Comparison of ENCODE assay signal across 18 cellular contexts in genomic region chr15:64333986-64334385, GRCh38. TPM values are rescaled to one million over a fixed set of nuclear protein-coding genes. Genes with fewer than 3 reads are reported as not detected.
DNase-seq lines count a peak whose midpoint lies in the region; ATAC-seq, FAIRE-seq and TF ChIP-seq lines count a peak whose summit lies in the region.
"Had no signal": no experiment of that assay in that cellular context is flagged by ENCODE, and none has a peak within 500 bp of the region (broad histone marks: within the 10 kb centered on the region; RNA-seq: fewer than 3 reads in every experiment).

No MANE protein-coding gene starts in this region.

- no peaks in the 10 kb centered on the region for H3K23me2 ChIP-seq in H1 (ENCODE audit: low read depth, low read length)

- H3K36me3 Mint-ChIP-seq in activated naive CD4-positive, alpha-beta T cell treated with anti-CD3 and anti-CD28 coated beads, Interleukin-2, amount 10 ng/mL, durations not matched to agents 7 days and 5 days, result peaks cover 7% of the 10 kb centered on the region
- peaks cover 8% of the 10 kb centered on the region for H3K36me3 Mint-ChIP-seq in T-cell

- TF ChIP-seq RAD21 in H1 (IDR thresholded peaks at IDR 0.05 in 1 of 2, conservative IDR thresholded peaks at IDR 0.05 in 1 of 2; ENCODE audit: low read depth in 2 of 2, low read length in 2 of 2), result no peak

- no peak overlapping the region for H3K4ac ChIP-seq in H1 (replicated peaks; ENCODE audit: insufficient read length, low read depth, low read length)

- no peak overlapping the region for H3K4me3 Mint-ChIP-seq in activated naive CD4-positive, alpha-beta T cell treated with anti-CD3 and anti-CD28 coated beads, Interleukin-2, amount 10 ng/mL, durations not matched to agents 7 days and 5 days
- no peak overlapping the region for H3K4me3 Mint-ChIP-seq in T-cell

- peak; percentile 62 for FAIRE-seq in H1 (lab: Jason Lieb, UNC)

- CTCF ChIA-PET in activated naive CD4-positive, alpha-beta T cell treated with anti-CD3 and anti-CD28 coated beads, Interleukin-2, amount 10 ng/mL, durations not matched to agents 7 days and 5 days (lab: Charles Lee), result no interaction called here
- CTCF ChIA-PET in T-cell (lab: Charles Lee), result no interaction called here
- CTCF ChIA-PET in H1 (lab: Charles Lee; ENCODE audit: partially characterized antibody), result interaction anchor here (0.8 to 1.8 kb wide), 10 partner anchors 8 to 263 kb away, joined by 3 to 8 read pairs (median 3); no protein-coding TSS in a partner anchor

- no peaks in the 10 kb centered on the region; a peak in 1 of 4 replicates for H3K9me3 ChIP-seq in H1 (ENCODE audit: insufficient read depth in 2 of 2, low read depth in 1 of 2, low read length in 1 of 2)
- no peaks in the 10 kb centered on the region for H3K9me3 ChIP-seq in skeletal muscle satellite cell (replicated peaks; ENCODE audit: low read length)
- H3K9me3 ChIP-seq in upper lobe of left lung, result no peaks in the 10 kb centered on the region
- H3K9me3 ChIP-seq: esophagus muscularis mucosa had no signal

- no peak overlapping the region for H3K14ac ChIP-seq in H1 (ENCODE audit: insufficient read length)

- WGBS in H1 (ENCODE audit: extremely low coverage in 1 of 2, insufficient coverage in 1 of 2, insufficient read length in 1 of 2, insufficient replicate concordance in 2 of 2, low coverage in 1 of 2, low lambda C conversion rate in 2 of 2, missing lambda C conversion rate in 1 of 2), 2 experiments, result 87% methylated on average over 3 of the region's 3 CpGs; no CpG with 5 or more reads in 1 of the 2 experiments
- 75 to 86% methylated on average over 3 of the region's 3 CpGs for WGBS in upper lobe of left lung, 2 donors

- H4K20me1 ChIP-seq in H1 (replicated peaks in 1 of 2; ENCODE audit: control insufficient read depth in 1 of 2, insufficient read depth in 2 of 2, low read length in 2 of 2), result no peaks in the 10 kb centered on the region

- H3K56ac ChIP-seq in H1 (replicated peaks; ENCODE audit: insufficient read length, low read depth, low read length), result no peak overlapping the region

- H3K4me1 ChIP-seq in H1 (replicated peaks in 1 of 4; ENCODE audit: control insufficient read depth in 3 of 4, insufficient read depth in 4 of 4, low read length in 3 of 4), result no peaks in the 10 kb centered on the region
- H3K4me1 ChIP-seq in skeletal muscle satellite cell (ENCODE audit: control insufficient read depth, insufficient read depth, low read length), result peaks cover 12% of the 10 kb centered on the region
- peaks cover 0 to 5% (median 0%) of the 10 kb centered on the region in 4 donors for H3K4me1 ChIP-seq in upper lobe of left lung

- no peak for DNase-seq in activated naive CD4-positive, alpha-beta T cell treated with anti-CD3 and anti-CD28 coated beads, Interleukin-2, amount 10 ng/mL, durations not matched to agents 7 days and 5 days
- DNase-seq in activated naive CD4-positive, alpha-beta T cell treated with Interleukin-2 at 50 U/mL for 16 hours, result no peak
- DNase-seq in T-cell, result no peak
- no peak for DNase-seq in H1 (ENCODE audit: low read depth in 1 of 2, low spot score in 2 of 2)
- DNase-seq in GM19238 (ENCODE audit: insufficient read length, low spot score), result no peak
- no peak for DNase-seq in upper lobe of left lung
- DNase-seq: brain microvascular endothelial cell, dermis blood vessel endothelial cell, kidney glomerular epithelial cell, midbrain, NCI-H1694, NCI-H446 treated with DMSO at 0.1 percent for 48 hours, SIG-M5, substantia nigra, T1000 had no signal

- H3K4me3 ChIP-seq in H1 (ENCODE audit: extremely low read depth in 1 of 4, insufficient read depth in 2 of 4, low read depth in 3 of 4, low read length in 4 of 4) (no peak overlapping the region), skeletal muscle satellite cell (ENCODE audit: low read length) (no peak overlapping the region), upper lobe of left lung (no peak overlapping the region)
- H3K4me3 ChIP-seq: esophagus muscularis mucosa had no signal

- ATAC-seq in T-cell (replicated peaks in 1 of 4) (no peak), GM18520 (IDR thresholded peaks at IDR 0.05; ENCODE audit: unreplicated experiment) (no peak), upper lobe of left lung (ENCODE audit: low FRiP score in 2 of 2) (no peak)

- H4K8ac ChIP-seq in H1 (ENCODE audit: extremely low read depth, insufficient read depth, low read length), result no peak overlapping the region

- no peak overlapping the region for H2BK20ac ChIP-seq in H1 (ENCODE audit: low read length)

- H3K27me3 ChIP-seq in H1 (replicated peaks in 1 of 4; ENCODE audit: control insufficient read depth in 3 of 4, extremely low read depth in 1 of 4, insufficient read depth in 3 of 4, low read length in 3 of 4), result no peaks in the 10 kb centered on the region
- H3K27me3 ChIP-seq in skeletal muscle satellite cell (ENCODE audit: control insufficient read depth, insufficient read depth, low read length), result no peaks in the 10 kb centered on the region
- H3K27me3 ChIP-seq in upper lobe of left lung, result no peaks in the 10 kb centered on the region
- H3K27me3 ChIP-seq: brain microvascular endothelial cell, esophagus muscularis mucosa had no signal

- H4K91ac ChIP-seq in H1 (replicated peaks; ENCODE audit: insufficient read length, low read length), result no peak overlapping the region

- H2AFZ ChIP-seq in H1 (ENCODE audit: low read length), result no peak overlapping the region

- H3K9ac ChIP-seq in H1 (replicated peaks in 1 of 4; ENCODE audit: extremely low read depth in 1 of 4, low read depth in 3 of 4, low read length in 3 of 4) (no peak overlapping the region), skeletal muscle satellite cell (ENCODE audit: low read depth, low read length) (no peak overlapping the region)

- no peaks in the 10 kb centered on the region for H3K79me1 ChIP-seq in H1 (ENCODE audit: low read depth, low read length)

- no peak overlapping the region for H2BK5ac ChIP-seq in H1 (ENCODE audit: low read depth, low read length)

- no peaks in the 10 kb centered on the region for H3K36me3 ChIP-seq in H1 (ENCODE audit: control insufficient read depth in 2 of 4, insufficient read depth in 4 of 4, low read length in 3 of 4)
- H3K36me3 ChIP-seq in skeletal muscle satellite cell (ENCODE audit: insufficient read depth, low read length), result no peaks in the 10 kb centered on the region
- H3K36me3 ChIP-seq in upper lobe of left lung, result no peaks in the 10 kb centered on the region
- H3K36me3 ChIP-seq: brain microvascular endothelial cell, esophagus muscularis mucosa had no signal

- no peak overlapping the region for H2BK12ac ChIP-seq in H1 (ENCODE audit: low read depth, low read length)

- no peak overlapping the region for H3K18ac ChIP-seq in H1 (ENCODE audit: extremely low read depth, low read length)

- H4K5ac ChIP-seq in H1 (ENCODE audit: insufficient read length, low read depth, low read length), result no peak overlapping the region

- peaks cover 24% of the 10 kb centered on the region for H3K4me1 Mint-ChIP-seq in activated naive CD4-positive, alpha-beta T cell treated with anti-CD3 and anti-CD28 coated beads, Interleukin-2, amount 10 ng/mL, durations not matched to agents 7 days and 5 days
- H3K4me1 Mint-ChIP-seq in T-cell, result peaks cover 27 to 33% (median 31%) of the 10 kb centered on the region in 3 donors

- TF ChIP-seq EP300 in H1 (IDR thresholded peaks at IDR 0.05; ENCODE audit: borderline replicate concordance in 1 of 2, low read depth in 2 of 2, low read length in 2 of 2) (no peak), upper lobe of left lung (IDR thresholded peaks at IDR 0.05) (no peak)

- H3K4me2 ChIP-seq in H1 (ENCODE audit: insufficient read depth in 1 of 2, low read depth in 2 of 2, low read length in 2 of 2) (no peak overlapping the region), skeletal muscle satellite cell (ENCODE audit: low read length) (peak overlapping the region; percentile 32)

- no peak overlapping the region for H2AK5ac ChIP-seq in H1 (ENCODE audit: low read depth, low read length)

- H2BK120ac ChIP-seq in H1 (replicated peaks; ENCODE audit: low read depth, low read length), result no peak overlapping the region

- no peak overlapping the region for H2BK15ac ChIP-seq in H1 (ENCODE audit: low read length)

- no peaks in the 10 kb centered on the region for H3K9me3 Mint-ChIP-seq in activated naive CD4-positive, alpha-beta T cell treated with anti-CD3 and anti-CD28 coated beads, Interleukin-2, amount 10 ng/mL, durations not matched to agents 7 days and 5 days
- no peaks in the 10 kb centered on the region for H3K9me3 Mint-ChIP-seq in T-cell

- H3K27ac ChIP-seq in H1 (ENCODE audit: low read depth, low read length), result no peak overlapping the region
- H3K27ac ChIP-seq in upper lobe of left lung, result no peak overlapping the region
- H3K27ac ChIP-seq: brain microvascular endothelial cell, esophagus muscularis mucosa had no signal

- H3K79me2 ChIP-seq in H1 (ENCODE audit: control insufficient read depth in 1 of 2, insufficient read depth in 2 of 2, low read length in 2 of 2), result peaks cover 0 to 7% of the 10 kb centered on the region in 2 experiments; a peak in 2 of 4 replicates

- H3K27me3 Mint-ChIP-seq in activated naive CD4-positive, alpha-beta T cell treated with anti-CD3 and anti-CD28 coated beads, Interleukin-2, amount 10 ng/mL, durations not matched to agents 7 days and 5 days, result no peaks in the 10 kb centered on the region
- no peaks in the 10 kb centered on the region for H3K27me3 Mint-ChIP-seq in T-cell

- no peak overlapping the region for H3K23ac ChIP-seq in H1 (ENCODE audit: insufficient read length)

- POLR2A ChIA-PET in T-cell (lab: Charles Lee), result interaction anchor here in 1 of 2 donors (0.5 to 0.7 kb wide), 2 partner anchors 67 to 458 kb away, joined by 4 to 8 read pairs; no protein-coding TSS in a partner anchor
- POLR2A ChIA-PET in H1 (lab: Charles Lee; ENCODE audit: partially characterized antibody), result interaction anchor here (1.2 to 1.3 kb wide), 3 partner anchors 9 to 22 kb away, joined by 4 read pairs; partner anchors contain the start of gene CSNK1G1

- H3K27ac Mint-ChIP-seq in activated naive CD4-positive, alpha-beta T cell treated with anti-CD3 and anti-CD28 coated beads, Interleukin-2, amount 10 ng/mL, durations not matched to agents 7 days and 5 days, result peak overlapping the region; percentile 33
- peak overlapping the region; percentile 76 to 88 for H3K27ac Mint-ChIP-seq in T-cell

- TF ChIP-seq POLR2A in H1 (IDR thresholded peaks at IDR 0.05; ENCODE audit: control extremely low read depth in 1 of 2, low read depth in 2 of 2, low read length in 2 of 2) (no peak), upper lobe of left lung (IDR thresholded peaks at IDR 0.05) (no peak)

- no peak for TF ChIP-seq CTCF in H1 (IDR thresholded peaks at IDR 0.05; ENCODE audit: control extremely low read depth in 1 of 3, insufficient read depth in 1 of 3, low read depth in 1 of 3, low read length in 3 of 3)
- TF ChIP-seq CTCF in upper lobe of left lung (IDR thresholded peaks at IDR 0.05), result no peak

RNA-seq across cellular contexts. Expression of gene CSNK1G1, which starts 22.0 kb away (rescaled TPM):
- total RNA-seq in T-cell (10 to 100 TPM; 22.3 to 25.6 (median 23.6) TPM), upper lobe of left lung (10 to 100 TPM; 14.8 to 49.6 (median 19.6) TPM)
- 12.9 and 13.5 TPM in 2 replicates for total RNA-seq in H1 (2021; fragmentation: NEBNext Ultra II Directional; extraction: Animal tissue kit (Norgen Biotek cat#: 25700))
- polyA plus RNA-seq in H1 (2011; rRNA removed), result 4.3 and 6.0 TPM in 2 replicates
- polyA plus RNA-seq in H1 (2011; cell fraction: cytosol; rRNA removed), result 5.6 TPM
- 4.5 TPM for polyA plus RNA-seq in H1 (2011; cell fraction: nucleus; rRNA removed)
- polyA plus RNA-seq in H1 (2012, experiment 1 of 2), result 5.9 to 9.9 TPM (median 8.6 TPM) in 4 replicates
- 1.2 TPM for polyA plus RNA-seq in H1 (2012, experiment 2 of 2)
- polyA plus RNA-seq in H1 (2013, experiment 1 of 2), result 5.7 TPM
- 6.1 TPM for polyA plus RNA-seq in H1 (2013, experiment 2 of 2)
- 39.4 and 44.4 TPM in 2 replicates for polyA minus RNA-seq in H1 (2011; rRNA and poly(A)+ RNA removed)
- 13.8 TPM for polyA minus RNA-seq in H1 (2011; cell fraction: cytosol; rRNA and poly(A)+ RNA removed)
- polyA minus RNA-seq in H1 (2011; cell fraction: nucleus; rRNA and poly(A)+ RNA removed), result 47.9 TPM
- total RNA-seq in skeletal muscle satellite cell (2012; rRNA removed), result 17.7 and 18.8 TPM in 2 replicates

RNA-seq across cellular contexts. Expression of gene PCLAF, which starts 47.3 kb away (rescaled TPM):
- total RNA-seq in T-cell (1 to 10 TPM in 4 of 5 donors, under 1 TPM in 1; 0.96 to 2.4 (median 1.6) TPM), upper lobe of left lung (1 to 10 TPM in 4 of 6 donors, not detected in 2; 1.6 to 3.6 (median 2.0) TPM)
- 65.7 and 76.2 TPM in 2 replicates for total RNA-seq in H1 (2021; fragmentation: NEBNext Ultra II Directional; extraction: Animal tissue kit (Norgen Biotek cat#: 25700))
- polyA plus RNA-seq in H1 (2011; rRNA removed), result 39.1 and 124 TPM in 2 replicates
- polyA plus RNA-seq in H1 (2011; cell fraction: cytosol; rRNA removed), result 133 TPM
- 167 TPM for polyA plus RNA-seq in H1 (2011; cell fraction: nucleus; rRNA removed)
- polyA plus RNA-seq in H1 (2012, experiment 1 of 2), result 69.2 to 206 TPM (median 107 TPM) in 4 replicates
- polyA plus RNA-seq in H1 (2012, experiment 2 of 2), result 45.1 TPM
- polyA plus RNA-seq in H1 (2013, experiment 1 of 2), result 52.6 TPM
- 50.7 TPM for polyA plus RNA-seq in H1 (2013, experiment 2 of 2)
- 114 and 182 TPM in 2 replicates for polyA minus RNA-seq in H1 (2011; rRNA and poly(A)+ RNA removed)
- 9.8 TPM for polyA minus RNA-seq in H1 (2011; cell fraction: cytosol; rRNA and poly(A)+ RNA removed)
- 35.9 TPM for polyA minus RNA-seq in H1 (2011; cell fraction: nucleus; rRNA and poly(A)+ RNA removed)
- 19.2 and 40.1 TPM in 2 replicates for total RNA-seq in skeletal muscle satellite cell (2012; rRNA removed)
- total RNA-seq: esophagus muscularis mucosa had no signal

RNA-seq across cellular contexts. Expression of gene TRIP4, which starts 53.6 kb away (rescaled TPM):
- 10 to 100 TPM; 17.3 to 24.5 (median 21.7) TPM for total RNA-seq in T-cell
- total RNA-seq in H1 (2021; fragmentation: NEBNext Ultra II Directional; extraction: Animal tissue kit (Norgen Biotek cat#: 25700)), result 14.4 and 18.9 TPM in 2 replicates
- 3.9 and 6.2 TPM in 2 replicates for polyA plus RNA-seq in H1 (2011; rRNA removed)
- polyA plus RNA-seq in H1 (2011; cell fraction: cytosol; rRNA removed), result 9.4 TPM
- polyA plus RNA-seq in H1 (2011; cell fraction: nucleus; rRNA removed), result 5.0 TPM
- 12.3 to 18.3 TPM (median 14.1 TPM) in 4 replicates for polyA plus RNA-seq in H1 (2012, experiment 1 of 2)
- 2.2 TPM for polyA plus RNA-seq in H1 (2012, experiment 2 of 2)
- polyA plus RNA-seq in H1 (2013, experiment 1 of 2), result 21.4 TPM
- polyA plus RNA-seq in H1 (2013, experiment 2 of 2), result 22.5 TPM
- 11.7 and 15.2 TPM in 2 replicates for polyA minus RNA-seq in H1 (2011; rRNA and poly(A)+ RNA removed)
- polyA minus RNA-seq in H1 (2011; cell fraction: cytosol; rRNA and poly(A)+ RNA removed), result 5.9 TPM
- polyA minus RNA-seq in H1 (2011; cell fraction: nucleus; rRNA and poly(A)+ RNA removed), result 15.4 TPM
- 8.1 and 8.9 TPM in 2 replicates for total RNA-seq in skeletal muscle satellite cell (2012; rRNA removed)
- 10 to 100 TPM; 10.9 to 48.2 (median 20.4) TPM for total RNA-seq in upper lobe of left lung

Comparison
In these comparisons a context has a peak if more than half of its experiments do, and no peak if none do; other contexts are left out.
1. RNA of gene PCLAF, which starts 47.3 kb away (total RNA-seq): 65.7 to 76.2 TPM in H1; 1.6 to 3.6 TPM in upper lobe of left lung and 0.96 to 2.4 TPM in T-cell; every median in the first group is over 10 times any median in the second.